Comparison of ENCODE assay signal across 8 cellular contexts in the genomic region with DNA sequence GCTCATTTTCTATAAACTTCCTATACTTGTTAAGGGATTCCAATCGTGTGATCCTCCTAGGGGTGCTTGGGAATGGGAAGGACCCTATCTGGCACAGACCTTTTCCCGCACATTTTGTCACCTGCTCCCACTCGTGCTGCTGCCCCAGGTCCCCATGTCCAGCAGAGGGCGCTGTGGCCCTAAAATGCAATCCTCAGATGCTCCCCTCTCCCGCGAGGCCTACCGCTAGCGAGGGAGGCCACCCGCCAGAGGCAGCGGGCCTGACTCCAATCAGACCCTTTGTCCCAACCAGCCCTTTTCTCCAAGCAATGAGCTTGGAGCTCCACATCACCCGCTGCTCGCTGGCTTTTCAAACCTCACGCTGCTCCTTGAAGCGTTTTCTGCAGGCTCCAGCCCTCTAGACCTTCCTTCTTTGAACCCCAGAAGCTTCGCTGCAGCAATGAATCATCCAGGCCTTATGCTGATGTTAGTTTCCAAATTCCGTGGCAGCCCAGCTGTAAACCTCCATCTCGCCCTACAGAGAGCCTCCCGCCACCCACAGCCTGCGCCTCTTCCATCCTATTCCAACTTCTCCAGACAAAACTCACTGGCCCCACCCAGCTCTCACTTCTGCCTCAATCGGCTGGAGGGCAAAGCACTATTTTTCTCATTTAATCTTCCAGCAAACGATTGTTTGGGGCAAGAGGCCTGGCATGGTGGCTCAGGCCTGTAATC. TPM values are rescaled to one million over a fixed set of nuclear protein-coding genes. Genes with fewer than 3 reads are reported as not detected.
A peak's percentile ranks its signal among the peaks of the same experiment; 100 is the strongest.
DNase-seq lines count a peak whose midpoint lies in the region; ATAC-seq and TF ChIP-seq lines count a peak whose summit lies in the region.

No MANE protein-coding gene starts in this region.

- H3K36me3 ChIP-seq in GM06990 (ENCODE audit: control insufficient read depth, insufficient read depth, low read length) (no peaks in the 10 kb centered on the region), SK-N-MC (ENCODE audit: insufficient read depth, low read length) (no peaks in the 10 kb centered on the region), osteoblast (ENCODE audit: insufficient read depth, low read length) (no peaks in the 10 kb centered on the region), thoracic aorta (no peaks in the 10 kb centered on the region)

- peak; percentile 75 for DNase-seq in GM06990 (ENCODE audit: extremely low read depth, insufficient read length)
- peak; percentile 74 for DNase-seq in NCI-H1048 (lab: John Stamatoyannopoulos, UW)
- peak; percentile 75 for DNase-seq in SK-N-MC (ENCODE audit: low read depth, low spot score)
- peak; percentile 75 to 81 (median 79) for DNase-seq in activated naive CD4-positive, alpha-beta T cell (lab: John Stamatoyannopoulos, UW)
- peak; percentile 69 for DNase-seq in globus pallidus (ENCODE audit: low spot score)
- DNase-seq in osteoblast (ENCODE audit: insufficient read length, low spot score, missing footprints): peak; percentile 99
- DNase-seq in thoracic aorta (ENCODE audit: low spot score): peak; percentile 73

- no peaks in the 10 kb centered on the region for H3K9me3 ChIP-seq in SK-N-MC (ENCODE audit: low read depth, low read length)
- no peaks in the 10 kb centered on the region for H3K9me3 ChIP-seq in osteoblast (ENCODE audit: low read depth, low read length)
- no peaks in the 10 kb centered on the region for H3K9me3 ChIP-seq in thoracic aorta

- H3K4me1 ChIP-seq in osteoblast (ENCODE audit: insufficient read depth, low read length) (peaks cover 7% of the 10 kb centered on the region), thoracic aorta (ENCODE audit: control insufficient read depth in 1 of 2, low read depth in 2 of 2) (peaks cover 4 to 14% of the 10 kb centered on the region in 2 donors)

- TF ChIP-seq CTCF in GM06990 (IDR thresholded peaks at IDR 0.05; ENCODE audit: insufficient read depth, low read length, poor library complexity, severe bottlenecking): peak; percentile 98
- TF ChIP-seq CTCF in osteoblast (IDR thresholded peaks at IDR 0.05; ENCODE audit: extremely low read depth, low read depth, low read length): peak; percentile 96
- TF ChIP-seq CTCF in thoracic aorta (IDR thresholded peaks at IDR 0.05): peak; percentile 97

- peak overlapping the region; percentile 73 for H3K9ac ChIP-seq in SK-N-MC (ENCODE audit: insufficient read length)

- H3K4me2 ChIP-seq in osteoblast (ENCODE audit: insufficient read depth, low read length): peak overlapping the region; percentile 69

- no peaks in the 10 kb centered on the region for H4K20me1 ChIP-seq in osteoblast (ENCODE audit: insufficient read depth, low read length)

- H3K27me3 ChIP-seq in GM06990 (replicated peaks; ENCODE audit: control insufficient read depth, insufficient read depth, low read length): no peaks in the 10 kb centered on the region
- H3K27me3 ChIP-seq in osteoblast (ENCODE audit: insufficient read depth, low read length): no peaks in the 10 kb centered on the region
- no peaks in the 10 kb centered on the region for H3K27me3 ChIP-seq in thoracic aorta (replicated peaks; ENCODE audit: insufficient read depth)

- H3K4me3 ChIP-seq in GM06990 (replicated peaks; ENCODE audit: low read depth, low read length) (no peak overlapping the region), SK-N-MC (peak overlapping the region; percentile 43; the same call in 1 of the 2 replicates), osteoblast (ENCODE audit: insufficient read depth, low read length) (peak overlapping the region; percentile 16), thoracic aorta (peak overlapping the region; percentile 62)

- no peaks in the 10 kb centered on the region for H3K79me2 ChIP-seq in osteoblast (ENCODE audit: insufficient read depth, low read length)

- ATAC-seq in thoracic aorta (ENCODE audit: insufficient number of reproducible peaks, low FRiP score, low read depth): peak; percentile 53
- ATAC-seq in GM18505 (IDR thresholded peaks at IDR 0.05; ENCODE audit: unreplicated experiment): no peak

- TF ChIP-seq POLR2A in GM18505 (IDR thresholded peaks at IDR 0.05; ENCODE audit: borderline replicate concordance, extremely low read depth, insufficient read depth, insufficient read length): no peak

- H2AFZ ChIP-seq in osteoblast (ENCODE audit: low read length): peak overlapping the region; percentile 94

- H3K27ac ChIP-seq in SK-N-MC (peak overlapping the region; percentile 91), osteoblast (ENCODE audit: low read depth, low read length) (peak overlapping the region; percentile 23), thoracic aorta (peak overlapping the region; percentile 18 to 58)

RNA-seq across cellular contexts. Expression of a gene that starts 23.6 kb away (rescaled TPM):
- total RNA-seq in osteoblast: 15.9 and 23.9 TPM in 2 replicates
- total RNA-seq in thoracic aorta: 10 to 100 TPM; 12.6 to 24.2 TPM

RNA-seq across cellular contexts. Expression of a gene that starts 30.5 kb away (rescaled TPM):
- 30.6 and 33.3 TPM in 2 replicates for total RNA-seq in osteoblast
- total RNA-seq in thoracic aorta: 10 to 100 TPM; 39.3 to 56.1 TPM

Comparison
In these comparisons a context has a peak if more than half of its experiments do, and no peak if none do; other contexts are left out.
1. H3K27ac ChIP-seq: peak in every context shown above with its lines; median percentile 91 in SK-N-MC; 38 in thoracic aorta; 23 in osteoblast.